Comparison of ENCODE assay signal across 8 cellular contexts in the genomic region with DNA sequence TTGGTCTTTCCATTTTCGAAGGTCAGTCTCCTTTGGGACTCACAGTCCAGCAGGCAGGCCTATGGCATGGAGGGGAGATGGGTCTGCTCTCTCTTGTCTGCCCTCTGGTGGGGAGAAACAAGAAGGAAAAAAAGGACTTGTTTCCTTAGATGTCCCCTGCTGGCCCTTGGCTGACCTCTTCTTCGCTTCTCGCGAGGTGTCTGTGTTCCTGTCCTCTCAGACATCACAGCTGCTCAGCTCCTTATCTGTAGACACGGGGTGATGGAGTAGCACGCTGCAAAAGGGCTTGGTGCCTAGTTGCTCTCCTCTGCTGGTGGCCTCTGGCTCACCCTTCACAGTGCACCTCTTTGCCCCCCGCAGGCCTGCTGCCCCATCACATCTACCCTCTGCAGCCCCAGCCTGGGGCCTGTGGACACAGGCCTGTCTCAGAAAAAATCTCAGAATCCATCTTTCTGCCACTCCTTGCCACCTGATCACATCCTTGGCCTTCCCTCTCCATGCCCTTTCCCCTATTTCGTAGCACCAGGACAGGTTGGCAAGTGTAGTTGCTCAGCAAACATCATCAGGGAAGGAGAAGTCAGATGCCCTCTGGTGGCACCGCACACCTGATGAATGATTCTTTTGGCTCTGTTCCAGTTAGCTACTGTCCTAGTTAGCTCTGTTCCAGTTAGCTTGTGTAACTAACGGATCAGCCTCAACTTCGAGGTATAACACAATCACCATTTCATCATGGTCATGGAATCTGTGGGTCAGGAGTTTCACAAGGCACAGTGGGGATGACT. TPM values are rescaled to one million over a fixed set of nuclear protein-coding genes. Genes with fewer than 3 reads are reported as not detected.
DNase-seq lines count a peak whose midpoint lies in the region; ATAC-seq and TF ChIP-seq lines count a peak whose summit lies in the region.

No MANE protein-coding gene starts in this region.

- no peaks in the 10 kb centered on the region for H3K36me3 ChIP-seq in H7 (replicated peaks; ENCODE audit: control insufficient read depth, insufficient read depth, low read length)
- H3K36me3 ChIP-seq in upper lobe of right lung: no peaks in the 10 kb centered on the region

- TF ChIP-seq CTCF in fibroblast of mammary gland (conservative IDR thresholded peaks at IDR 0.05; ENCODE audit: control insufficient read depth, insufficient read depth, low read depth, low read length): peak; percentile 87
- peak; percentile 73 for TF ChIP-seq CTCF in upper lobe of right lung (IDR thresholded peaks at IDR 0.05)

- no peaks in the 10 kb centered on the region for H3K9me3 Mint-ChIP-seq in activated CD8-positive, alpha-beta memory T cell treated with anti-CD3 and anti-CD28 coated beads, Interleukin-2, amount 10 ng/mL, durations not matched to agents 7 days and 5 days (ENCODE audit: low read depth)
- H3K9me3 Mint-ChIP-seq in naive B cell: peaks cover 1 to 12% (median 9%) of the 10 kb centered on the region in 7 donors

- H3K4me3 ChIP-seq in H7 (ENCODE audit: insufficient read depth, low read depth, low read length): no peak overlapping the region
- H3K4me3 ChIP-seq in fibroblast of mammary gland (ENCODE audit: control insufficient read depth, low read depth, low read length): no peak overlapping the region
- H3K4me3 ChIP-seq in upper lobe of right lung: no peak overlapping the region

- DNase-seq in C1 segment of cervical spinal cord (lab: John Stamatoyannopoulos, UW): peak in 10 of 14 donors; percentile 17 to 64 (median 37)
- DNase-seq in H7: peak; percentile 88
- DNase-seq in NCI-H748 (lab: John Stamatoyannopoulos, UW; ENCODE audit: unreplicated experiment): peak; percentile 58
- DNase-seq in activated CD8-positive, alpha-beta memory T cell treated with anti-CD3 and anti-CD28 coated beads, Interleukin-2, amount 10 ng/mL, durations not matched to agents 7 days and 5 days: peak; percentile 49
- DNase-seq in fibroblast of mammary gland (ENCODE audit: low read depth): peak; percentile 90
- peak; percentile 32 for DNase-seq in naive B cell
- DNase-seq in upper lobe of right lung: peak; percentile 75

- peaks cover 3% of the 10 kb centered on the region for H3K36me3 Mint-ChIP-seq in activated CD8-positive, alpha-beta memory T cell treated with anti-CD3 and anti-CD28 coated beads, Interleukin-2, amount 10 ng/mL, durations not matched to agents 7 days and 5 days
- peaks cover 0 to 14% of the 10 kb centered on the region in 2 donors for H3K36me3 Mint-ChIP-seq in naive B cell

- ATAC-seq in activated CD8-positive, alpha-beta memory T cell treated with anti-CD3 and anti-CD28 coated beads, Interleukin-2, amount 10 ng/mL, durations not matched to agents 7 days and 5 days: peak; percentile 71
- ATAC-seq in naive B cell (ENCODE audit: low read depth in 2 of 2) (no peak), upper lobe of right lung (peak; percentile 97), HG02938 (IDR thresholded peaks at IDR 0.05; ENCODE audit: unreplicated experiment) (no peak)

- peak overlapping the region; percentile 24 for H3K27ac ChIP-seq in upper lobe of right lung

- H3K9me3 ChIP-seq in upper lobe of right lung: no peaks in the 10 kb centered on the region

- H3K27ac Mint-ChIP-seq in activated CD8-positive, alpha-beta memory T cell treated with anti-CD3 and anti-CD28 coated beads, Interleukin-2, amount 10 ng/mL, durations not matched to agents 7 days and 5 days: no peak overlapping the region
- H3K27ac Mint-ChIP-seq in naive B cell: peak overlapping the region in 1 of 6 donors; percentile 65

- CTCF ChIA-PET in activated CD8-positive, alpha-beta memory T cell treated with anti-CD3 and anti-CD28 coated beads, Interleukin-2, amount 10 ng/mL, durations not matched to agents 7 days and 5 days (lab: Charles Lee): interaction anchor here (0.7 to 6.7 kb wide), 31 partner anchors 8 to 187 kb away, joined by 3 to 84 read pairs (median 4); a partner anchor contains a TSS

- H3K27me3 ChIP-seq in H7 (ENCODE audit: control insufficient read depth, insufficient read depth, low read length): no peaks in the 10 kb centered on the region
- no peaks in the 10 kb centered on the region for H3K27me3 ChIP-seq in upper lobe of right lung

- peaks cover 11% of the 10 kb centered on the region for H3K4me1 ChIP-seq in upper lobe of right lung

- intact Hi-C loops in upper lobe of right lung (cut with DNase I): loop anchor here (10.0 kb wide), 1 partner anchor 121 kb away; no protein-coding TSS in a partner anchor

- H3K27me3 Mint-ChIP-seq in activated CD8-positive, alpha-beta memory T cell treated with anti-CD3 and anti-CD28 coated beads, Interleukin-2, amount 10 ng/mL, durations not matched to agents 7 days and 5 days: peaks cover 4% of the 10 kb centered on the region
- peaks cover 0 to 5% (median 4%) of the 10 kb centered on the region in 3 donors for H3K27me3 Mint-ChIP-seq in naive B cell

- no peak overlapping the region for H3K4me3 Mint-ChIP-seq in activated CD8-positive, alpha-beta memory T cell treated with anti-CD3 and anti-CD28 coated beads, Interleukin-2, amount 10 ng/mL, durations not matched to agents 7 days and 5 days
- H3K4me3 Mint-ChIP-seq in naive B cell: no peak overlapping the region

- H3K4me1 Mint-ChIP-seq in activated CD8-positive, alpha-beta memory T cell treated with anti-CD3 and anti-CD28 coated beads, Interleukin-2, amount 10 ng/mL, durations not matched to agents 7 days and 5 days: peaks cover 5% of the 10 kb centered on the region
- peaks cover 17 to 19% (median 18%) of the 10 kb centered on the region in 3 donors for H3K4me1 Mint-ChIP-seq in naive B cell

RNA-seq across cellular contexts. Expression of a gene that starts 18.7 kb away (rescaled TPM):
- total RNA-seq in H7 (2014; rRNA removed; shearing (Covaris generic)): 151 and 168 TPM in 2 replicates
- 100 to 1,000 TPM; 218 to 279 TPM for total RNA-seq in activated CD8-positive, alpha-beta memory T cell treated with anti-CD3 and anti-CD28 coated beads, Interleukin-2, amount 10 ng/mL, durations not matched to agents 7 days and 5 days
- polyA plus RNA-seq in naive B cell (ENCODE audit: low read depth in 6 of 6): 100 to 1,000 TPM; 107 to 151 (median 134) TPM
- total RNA-seq in upper lobe of right lung: 106 TPM

RNA-seq across cellular contexts. Expression of a gene that starts 25.6 kb away (rescaled TPM):
- 0.96 and 2.5 TPM in 2 replicates for total RNA-seq in H7 (2014; rRNA removed; shearing (Covaris generic))
- total RNA-seq in activated CD8-positive, alpha-beta memory T cell treated with anti-CD3 and anti-CD28 coated beads, Interleukin-2, amount 10 ng/mL, durations not matched to agents 7 days and 5 days: 10 to 100 TPM in 1 of 2 experiments, 1 to 10 TPM in 1; 7.8 to 19.4 TPM
- polyA plus RNA-seq in naive B cell (ENCODE audit: low read depth in 6 of 6): 1 to 10 TPM in 1 of 6 donors, under 1 TPM in 4, not detected in 1; 0.05 to 1.9 (median 0.33) TPM
- total RNA-seq in upper lobe of right lung: 2.3 TPM

Comparison
In these comparisons a context has a peak if more than half of its experiments do, and no peak if none do; other contexts are left out.
1. DNase-seq: peak in every context shown above with its lines; median percentile 90 in fibroblast of mammary gland; 88 in H7; 75 in upper lobe of right lung; 58 in NCI-H748; 49 in activated CD8-positive, alpha-beta memory T cell treated with anti-CD3 and anti-CD28 coated beads, Interleukin-2, amount 10 ng/mL, durations not matched to agents 7 days and 5 days; 37 in C1 segment of cervical spinal cord; 32 in naive B cell.
2. ATAC-seq: peak in activated CD8-positive, alpha-beta memory T cell treated with anti-CD3 and anti-CD28 coated beads, Interleukin-2, amount 10 ng/mL, durations not matched to agents 7 days and 5 days (single experiment) and upper lobe of right lung (single experiment); none in naive B cell (0 of 2) and HG02938 (single experiment).